9 cellular contexts compared by ENCODE assay signal in the genomic region with DNA sequence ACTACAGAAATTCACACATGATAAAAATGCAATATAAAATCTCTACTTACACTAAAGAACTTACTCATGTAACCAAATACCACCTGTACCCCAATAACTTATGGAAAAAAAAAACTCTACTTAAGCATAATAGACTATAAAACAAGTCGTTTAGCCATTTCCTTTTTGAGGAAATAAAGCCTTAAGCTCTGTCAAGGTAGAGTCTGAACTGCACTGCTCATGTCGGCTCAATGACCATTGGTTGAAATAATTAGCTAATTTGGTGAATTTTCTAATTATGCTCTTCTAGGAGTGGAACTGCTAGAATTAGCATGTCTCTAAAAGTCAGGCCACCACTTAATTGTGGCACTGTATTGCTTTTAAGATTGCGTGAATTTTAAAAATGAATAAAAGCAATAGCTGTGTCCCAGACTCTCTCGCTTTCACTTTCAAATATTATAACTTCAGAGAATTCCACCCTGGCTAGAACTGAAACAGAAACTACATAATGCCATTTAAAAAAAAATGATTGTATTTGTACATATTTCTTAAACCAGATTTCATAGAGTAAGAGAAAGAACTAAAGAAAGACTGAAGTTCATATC.
DNase-seq lines count a peak whose midpoint lies in the region; ATAC-seq, FAIRE-seq and TF ChIP-seq lines count a peak whose summit lies in the region.
"Had no signal": no experiment of that assay in that cellular context is flagged by ENCODE, and none has a peak within 500 bp of the region (broad histone marks: within the 10 kb centered on the region; RNA-seq: fewer than 3 reads in every experiment).

No MANE protein-coding gene starts in this region.

- no peak for DNase-seq in activated T-cell treated with anti-CD3 and anti-CD28 coated beads, Interleukin-2, amount 50 U/mL, for 72 hours
- DNase-seq in activated T-cell treated with anti-CD3 and anti-CD28 coated beads for 4 hours (no peak), OCI-M1 (lab: John Stamatoyannopoulos, UW) (peak; percentile 81), kidney (no peak), transverse colon (no peak), HTR-8/SVneo (ENCODE audit: insufficient read length, low spot score) (no peak), NCI-H2227 treated with DMSO at 0.1 percent for 48 hours (lab: John Stamatoyannopoulos, UW) (no peak)

- TF ChIP-seq CTCF in kidney (IDR thresholded peaks at IDR 0.05; ENCODE audit: borderline replicate concordance, extremely low read depth, insufficient read depth) (no peak), transverse colon (IDR thresholded peaks at IDR 0.05) (no peak)

- H3K9ac ChIP-seq in kidney (ENCODE audit: low read length in 2 of 2), result no peak overlapping the region

- no peaks in the 10 kb centered on the region for H3K36me3 Mint-ChIP-seq in activated T-cell treated with anti-CD3 and anti-CD28 coated beads, Interleukin-2, amount 50 U/mL, for 72 hours (ENCODE audit: insufficient read depth in 2 of 2)

- no peak for TF ChIP-seq POLR2A in transverse colon (IDR thresholded peaks at IDR 0.05)

- H3K27me3 Mint-ChIP-seq in activated T-cell treated with anti-CD3 and anti-CD28 coated beads, Interleukin-2, amount 50 U/mL, for 72 hours (ENCODE audit: low read depth), result no peaks in the 10 kb centered on the region

- FAIRE-seq in kidney (lab: Jason Lieb, UNC), result no peak
- FAIRE-seq in HTR-8/SVneo (lab: Jason Lieb, UNC), result no peak

- no peak for TF ChIP-seq EP300 in transverse colon (IDR thresholded peaks at IDR 0.05; ENCODE audit: low read depth)

- no peaks in the 10 kb centered on the region for H3K27me3 ChIP-seq in transverse colon

- H3K4me1 ChIP-seq in kidney (ENCODE audit: control insufficient read depth in 1 of 2, insufficient read depth in 1 of 2, low read depth in 1 of 2, low read length in 2 of 2), result peaks cover 0 to 4% of the 10 kb centered on the region in 2 donors
- peaks cover 6 to 48% (median 21%) of the 10 kb centered on the region in 4 donors for H3K4me1 ChIP-seq in transverse colon

- no peaks in the 10 kb centered on the region for H3K9me3 Mint-ChIP-seq in activated T-cell treated with anti-CD3 and anti-CD28 coated beads, Interleukin-2, amount 50 U/mL, for 72 hours

- H3K27ac ChIP-seq in kidney (ENCODE audit: low read depth in 2 of 2, low read length in 2 of 2) (peak overlapping the region in 1 of 2 donors; percentile 32), transverse colon (peak overlapping the region; percentile 15 to 51 (median 36))
- H3K27ac ChIP-seq: C4-2B had no signal

- H3K36me3 ChIP-seq in kidney (ENCODE audit: control insufficient read depth in 1 of 2, insufficient read depth in 2 of 2, low read length in 2 of 2) (no peaks in the 10 kb centered on the region), transverse colon (no peaks in the 10 kb centered on the region)

- H3K9me3 ChIP-seq in kidney (ENCODE audit: control insufficient read depth in 1 of 2, low read length in 2 of 2) (no peaks in the 10 kb centered on the region), transverse colon (no peaks in the 10 kb centered on the region)

- in situ Hi-C loops in transverse colon (cut with MboI; ENCODE audit: low pct_ligation_motif_present in 1 of 4, low pct_unique_long_range_greater_than_20kb in 1 of 4, low sequenced_read_pairs in 3 of 4), result loop anchor here in 1 of 4 donors (10.0 kb wide), 2 partner anchors 206 to 246 kb away; no protein-coding TSS in a partner anchor

- peaks cover 37% of the 10 kb centered on the region for H3K4me1 Mint-ChIP-seq in activated T-cell treated with anti-CD3 and anti-CD28 coated beads, Interleukin-2, amount 50 U/mL, for 72 hours (ENCODE audit: low read depth)

- H3K4me3 ChIP-seq in kidney (ENCODE audit: low read length in 2 of 2), result peak overlapping the region; percentile 27 to 56
- H3K4me3 ChIP-seq in transverse colon, result peak overlapping the region in 2 of 4 donors; percentile 19 to 40

- WGBS in transverse colon (ENCODE audit: low coverage in 1 of 2), 2 donors, result 20 to 42% methylated on average over 4 of the region's 4 CpGs

- peak in 1 of 2 donors; percentile 34 for ATAC-seq in activated T-cell treated with anti-CD3 and anti-CD28 coated beads, Interleukin-2, amount 50 U/mL, for 72 hours (replicated peaks in 1 of 2)
- ATAC-seq in HG02870 (IDR thresholded peaks at IDR 0.05; ENCODE audit: unreplicated experiment), result no peak

- H3K27ac Mint-ChIP-seq in activated T-cell treated with anti-CD3 and anti-CD28 coated beads, Interleukin-2, amount 50 U/mL, for 72 hours, result peak overlapping the region; percentile 83

- intact Hi-C loops in kidney (cut with DNase I) (no loop called here), transverse colon (cut with DNase I; ENCODE audit: low total_unique reads) (no loop called here)

- H3K4me3 Mint-ChIP-seq in activated T-cell treated with anti-CD3 and anti-CD28 coated beads, Interleukin-2, amount 50 U/mL, for 72 hours, result peak overlapping the region; percentile 46 to 76
